21 cellular contexts compared by ENCODE assay signal in genomic region chr12:114499338-114499737, GRCh38.
DNase-seq lines count a peak whose midpoint lies in the region; TF ChIP-seq lines count a peak whose summit lies in the region.
"Had no signal": no experiment of that assay in that cellular context is flagged by ENCODE, and none has a peak within 500 bp of the region (broad histone marks: within the 10 kb centered on the region; RNA-seq: fewer than 3 reads in every experiment).

No MANE protein-coding gene starts in this region.

- H3K4me3 ChIP-seq in AG10803 (ENCODE audit: low read length) (no peak overlapping the region), MG63 (no peak overlapping the region), foreskin fibroblast (ENCODE audit: low read depth in 1 of 2, low read length in 2 of 2) (no peak overlapping the region), tibial artery (no peak overlapping the region), prostate gland (no peak overlapping the region)
- H3K4me3 ChIP-seq: K562, SJCRH30 had no signal

- no peaks in the 10 kb centered on the region for H3K4me1 Mint-ChIP-seq in glutamatergic neuron (ENCODE audit: low read depth, unreplicated experiment)

- H3K27ac Mint-ChIP-seq in glutamatergic neuron (ENCODE audit: unreplicated experiment): no peak overlapping the region
- H3K27ac Mint-ChIP-seq: CD8-positive, alpha-beta T cell had no signal

- no peaks in the 10 kb centered on the region for H3K9me3 ChIP-seq in MG63
- no peaks in the 10 kb centered on the region for H3K9me3 ChIP-seq in tibial artery
- no peaks in the 10 kb centered on the region for H3K9me3 ChIP-seq in prostate gland
- H3K9me3 ChIP-seq: SJCRH30 had no signal

- peaks cover 4% of the 10 kb centered on the region for H3K36me3 Mint-ChIP-seq in glutamatergic neuron (ENCODE audit: unreplicated experiment)
- H3K36me3 Mint-ChIP-seq: CD8-positive, alpha-beta T cell had no signal

- WGBS in prostate gland: 85% methylated on average over 5 of the region's 5 CpGs

- peaks cover 4% of the 10 kb centered on the region for H3K27me3 Mint-ChIP-seq in glutamatergic neuron (ENCODE audit: unreplicated experiment)

- TF ChIP-seq POLR2A in prostate gland (IDR thresholded peaks at IDR 0.05): no peak

- H3K27ac ChIP-seq in tibial artery: no peak overlapping the region
- no peak overlapping the region for H3K27ac ChIP-seq in prostate gland
- H3K27ac ChIP-seq: SJCRH30 had no signal

- TF ChIP-seq CTCF in AG10803 (conservative IDR thresholded peaks at IDR 0.05; ENCODE audit: low read length) (no peak), foreskin fibroblast (IDR thresholded peaks at IDR 0.05; ENCODE audit: low read depth, low read length) (no peak), tibial artery (IDR thresholded peaks at IDR 0.05) (no peak), glutamatergic neuron (IDR thresholded peaks at IDR 0.05; ENCODE audit: partially characterized antibody, unreplicated experiment) (no peak), prostate gland (IDR thresholded peaks at IDR 0.05) (no peak)

- H3K36me3 ChIP-seq in MG63 (no peaks in the 10 kb centered on the region), tibial artery (no peaks in the 10 kb centered on the region), prostate gland (no peaks in the 10 kb centered on the region)
- H3K36me3 ChIP-seq: SJCRH30 had no signal

- H3K27me3 ChIP-seq in MG63 (peaks cover 3% of the 10 kb centered on the region), tibial artery (peaks cover 0 to 47% of the 10 kb centered on the region in 2 donors), prostate gland (replicated peaks; ENCODE audit: insufficient read depth) (peaks cover 13% of the 10 kb centered on the region)

- DNase-seq in AG10803 (ENCODE audit: low read depth) (peak; percentile 36), Daoy (ENCODE audit: low read depth) (peak; percentile 42), MG63 (peak; percentile 2), foreskin fibroblast (peak; percentile 53 to 74), tibial artery (no peak), glutamatergic neuron (no peak), prostate gland (ENCODE audit: low spot score) (no peak)
- DNase-seq: C1 segment of cervical spinal cord; CD8-positive, alpha-beta T cell; EL; GF-D8; MM.1S; NCI-H1092; NCI-H1436; NCI-H187 treated with DMSO at 0.1 percent for 48 hours; NCI-H2227 treated with DMSO at 0.1 percent for 48 hours; NCI-H510A treated with DMSO at 0.1 percent for 48 hours; NCI-H774; NK-92 treated with Interleukin-12 subunit alpha and Interleukin-12 subunit beta, amount 100 ng/mL, for 24 hours; SJCRH30 had no signal

- H3K4me1 ChIP-seq in tibial artery (no peaks in the 10 kb centered on the region), prostate gland (replicated peaks) (no peaks in the 10 kb centered on the region)
- H3K4me1 ChIP-seq: SJCRH30 had no signal

- intact Hi-C loops in tibial artery (cut with DNase I; ENCODE audit: low total_unique reads): no loop called here
- intact Hi-C loops in prostate gland (cut with DNase I): no loop called here

- H3K4me3 Mint-ChIP-seq in glutamatergic neuron (ENCODE audit: unreplicated experiment): no peak overlapping the region
- H3K4me3 Mint-ChIP-seq: CD8-positive, alpha-beta T cell had no signal

- no peaks in the 10 kb centered on the region for H3K9me3 Mint-ChIP-seq in glutamatergic neuron (ENCODE audit: unreplicated experiment)
- H3K9me3 Mint-ChIP-seq: CD8-positive, alpha-beta T cell had no signal

Comparison
In these comparisons a context has a peak if more than half of its experiments do, and no peak if none do; other contexts are left out.
1. DNase-seq: peak in AG10803 (single experiment), Daoy (single experiment), MG63 (single experiment) and foreskin fibroblast (2 of 2); none in tibial artery (0 of 2), glutamatergic neuron (single experiment) and prostate gland (single experiment).